In the genomic region with DNA sequence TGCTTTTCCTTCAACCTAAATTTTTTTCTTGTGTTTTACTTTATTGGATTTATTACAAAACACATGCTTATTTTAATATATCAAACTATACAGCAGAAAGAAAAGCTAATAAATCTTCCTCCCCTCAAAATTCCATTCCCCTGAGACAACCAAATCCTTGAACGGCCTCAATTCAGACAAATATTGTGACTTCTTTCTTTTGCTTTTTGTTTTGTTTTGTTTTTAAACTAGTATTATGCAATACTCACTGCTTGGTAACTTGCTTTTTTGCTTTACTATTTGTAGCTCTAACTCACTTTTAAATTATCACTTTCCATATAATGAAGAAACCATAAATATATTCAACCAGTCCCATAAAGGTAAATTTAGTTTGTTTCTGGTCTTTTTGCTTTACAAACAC, we compare ENCODE assay signal across 23 cellular contexts. TPM values are rescaled to one million over a fixed set of nuclear protein-coding genes. Genes with fewer than 3 reads are reported as not detected.
DNase-seq lines count a peak whose midpoint lies in the region; ATAC-seq and TF ChIP-seq lines count a peak whose summit lies in the region.
"Had no signal": no experiment of that assay in that cellular context is flagged by ENCODE, and none has a peak within 500 bp of the region (broad histone marks: within the 10 kb centered on the region; RNA-seq: fewer than 3 reads in every experiment).

No MANE protein-coding gene starts in this region.

- intact Hi-C loops in left lung (cut with DNase I): no loop called here

- H3K4me1 ChIP-seq in left lung: peaks cover 0 to 4% of the 10 kb centered on the region in 2 donors

- H3K27ac Mint-ChIP-seq in central memory CD8-positive, alpha-beta T cell (ENCODE audit: low read depth): peak overlapping the region; percentile 44
- H3K27ac Mint-ChIP-seq: activated CD4-positive, alpha-beta T cell treated with anti-CD3 and anti-CD28 coated beads, Interleukin-2, amount 10 ng/mL, durations not matched to agents 7 days and 5 days; memory B cell; natural killer cell had no signal

- no peak overlapping the region for H3K4me3 ChIP-seq in left lung
- H3K4me3 ChIP-seq: pancreas, upper lobe of left lung had no signal

- H3K36me3 ChIP-seq in left lung: no peaks in the 10 kb centered on the region
- H3K36me3 ChIP-seq: pancreas, upper lobe of left lung had no signal

- no peak overlapping the region for H3K27ac ChIP-seq in left lung
- H3K27ac ChIP-seq: pancreas, upper lobe of left lung had no signal

- no peaks in the 10 kb centered on the region for H3K9me3 Mint-ChIP-seq in central memory CD8-positive, alpha-beta T cell
- H3K9me3 Mint-ChIP-seq: memory B cell, natural killer cell had no signal

- H3K27me3 ChIP-seq in left lung: no peaks in the 10 kb centered on the region
- H3K27me3 ChIP-seq: pancreas, upper lobe of left lung had no signal

- H3K9me3 ChIP-seq in left lung: no peaks in the 10 kb centered on the region
- H3K9me3 ChIP-seq: pancreas, upper lobe of left lung had no signal

- ATAC-seq in central memory CD8-positive, alpha-beta T cell (replicated peaks; ENCODE audit: extremely low read depth, poor library complexity, severe bottlenecking): no peak
- ATAC-seq in left lung (peak; percentile 35), HG02970 (IDR thresholded peaks at IDR 0.05; ENCODE audit: low FRiP score, unreplicated experiment) (no peak), GM19463 (IDR thresholded peaks at IDR 0.05; ENCODE audit: unreplicated experiment) (no peak)
- no peak for ATAC-seq in stimulated activated naive CD8-positive, alpha-beta T cell treated with anti-CD3 and anti-CD28 coated beads, Interleukin-15, Interleukin-2, amounts not matched to agents 100 U/mL and 50 U/mL, for 24 hours
- ATAC-seq: natural killer cell had no signal

- H3K4me1 Mint-ChIP-seq in central memory CD8-positive, alpha-beta T cell: peaks cover 39% of the 10 kb centered on the region

- H3K36me3 Mint-ChIP-seq in central memory CD8-positive, alpha-beta T cell (ENCODE audit: insufficient read depth): no peaks in the 10 kb centered on the region
- H3K36me3 Mint-ChIP-seq: natural killer cell had no signal

- H3K27me3 Mint-ChIP-seq in central memory CD8-positive, alpha-beta T cell: no peaks in the 10 kb centered on the region
- H3K27me3 Mint-ChIP-seq: activated CD4-positive, alpha-beta T cell treated with anti-CD3 and anti-CD28 coated beads, Interleukin-2, amount 10 ng/mL, durations not matched to agents 7 days and 5 days; CD4-positive, alpha-beta memory T cell; memory B cell had no signal

- no peak for TF ChIP-seq CTCF in left lung (IDR thresholded peaks at IDR 0.05)

- H3K4me3 Mint-ChIP-seq in central memory CD8-positive, alpha-beta T cell: no peak overlapping the region
- H3K4me3 Mint-ChIP-seq: activated CD4-positive, alpha-beta T cell treated with anti-CD3 and anti-CD28 coated beads, Interleukin-2, amount 10 ng/mL, durations not matched to agents 7 days and 5 days; memory B cell; natural killer cell had no signal

- DNase-seq in A172 (ENCODE audit: low spot score): peak; percentile 50
- peak; percentile 33 for DNase-seq in NCI-H226
- no peak for DNase-seq in central memory CD8-positive, alpha-beta T cell (ENCODE audit: low spot score in 2 of 2)
- DNase-seq in left lung: no peak
- no peak for DNase-seq in HPDE6-E6E7 (ENCODE audit: extremely low spot score)
- no peak for DNase-seq in stimulated activated naive CD8-positive, alpha-beta T cell treated with anti-CD3 and anti-CD28 coated beads, Interleukin-15, Interleukin-2, amounts not matched to agents 100 U/mL and 50 U/mL, for 24 hours
- DNase-seq: activated CD4-positive, alpha-beta T cell treated with anti-CD3 and anti-CD28 coated beads, Interleukin-2, amount 10 ng/mL, durations not matched to agents 7 days and 5 days; activated CD8-positive, alpha-beta memory T cell treated with anti-CD3 and anti-CD28 coated beads, Interleukin-2, amount 50 U/mL, for 4 hours; activated effector memory CD4-positive, alpha-beta T cell treated with Interleukin-2 at 50 U/mL for 16 hours; amygdala; CD4-positive, alpha-beta memory T cell; cerebellar nuclear complex; effector CD8-positive, alpha-beta T cell; hippocampal formation; natural killer cell; NCI-H1092 treated with DMSO at 0.1 percent for 48 hours; NCI-H2107; NCI-H526 treated with DMSO at 0.1 percent for 48 hours; pancreas; upper lobe of left lung had no signal

RNA-seq across cellular contexts. Expression of a gene that starts 59.4 kb away (rescaled TPM):
- total RNA-seq in A172 (2014; rRNA removed; shearing (Covaris generic)): 230 and 248 TPM in 2 replicates
- 10 to 100 TPM in 1 of 2 donors, 1 to 10 TPM in 1; 9.2 to 32.5 TPM for total RNA-seq in left lung

Comparison
In these comparisons a context has a peak if more than half of its experiments do, and no peak if none do; other contexts are left out.
1. DNase-seq: peak in A172 (single experiment) and NCI-H226 (single experiment); none in central memory CD8-positive, alpha-beta T cell (0 of 2), left lung (0 of 2), HPDE6-E6E7 (single experiment) and stimulated activated naive CD8-positive, alpha-beta T cell treated with anti-CD3 and anti-CD28 coated beads, Interleukin-15, Interleukin-2, amounts not matched to agents 100 U/mL and 50 U/mL, for 24 hours (single experiment).